Comparison of ENCODE assay signal across 9 cellular contexts in genomic region chr3:50351318-50351687, GRCh38. TPM values are rescaled to one million over a fixed set of nuclear protein-coding genes. Genes with fewer than 3 reads are reported as not detected.
DNase-seq lines count a peak whose midpoint lies in the region; ATAC-seq, FAIRE-seq and TF ChIP-seq lines count a peak whose summit lies in the region.
"Had no signal": no experiment of that assay in that cellular context is flagged by ENCODE, and none has a peak within 500 bp of the region (broad histone marks: within the 10 kb centered on the region; RNA-seq: fewer than 3 reads in every experiment).

No MANE protein-coding gene starts in this region.

- H3K27ac Mint-ChIP-seq in T-helper 1 cell treated with Interleukin-12 subunit alpha and Interleukin-12 subunit beta and Interleukin-4 antibody, amounts not matched to agents 30 μg/mL and 1 μg/mL, for 36 hours = peak overlapping the region; percentile 97
- H3K27ac Mint-ChIP-seq in activated naive CD8-positive, alpha-beta T cell = peak overlapping the region; percentile 97

- no peak for DNase-seq in T-helper 1 cell
- DNase-seq in keratinocyte (ENCODE audit: low read depth, low spot score) = no peak
- DNase-seq in substantia nigra (lab: John Stamatoyannopoulos, UW) = peak in 2 of 49 donors; percentile 47 to 50
- no peak for DNase-seq in lower leg skin (ENCODE audit: low spot score in 2 of 2)
- no peak for DNase-seq in omental fat pad (ENCODE audit: low spot score)
- no peak for DNase-seq in H54 (ENCODE audit: insufficient read length, low spot score)

- H3K9me1 ChIP-seq in keratinocyte (ENCODE audit: control insufficient read depth, extremely low read depth, insufficient read depth, low read length) = no peaks in the 10 kb centered on the region

- WGBS in lower leg skin, 2 donors = 45 to 47% methylated on average over 11 of the region's 11 CpGs

- H3K36me3 ChIP-seq in keratinocyte (ENCODE audit: control insufficient read depth in 2 of 2, extremely low read depth in 1 of 2, insufficient read depth in 2 of 2, low read length in 2 of 2) = peaks cover 25 to 34% of the 10 kb centered on the region in 2 experiments

- H3K27ac ChIP-seq in keratinocyte (ENCODE audit: control insufficient read depth, insufficient read depth, low read length) = peak overlapping the region; percentile 69
- H3K27ac ChIP-seq in substantia nigra (ENCODE audit: low read depth, low read length, poor library complexity, severe bottlenecking) = peak overlapping the region; percentile 100

- H3K4me3 ChIP-seq in keratinocyte (ENCODE audit: control insufficient read depth in 2 of 3, extremely low read depth in 1 of 3, insufficient read depth in 2 of 3, low read depth in 1 of 3, low read length in 3 of 3) (peak overlapping the region; percentile 71 to 91 (median 87)), lower leg skin (ENCODE audit: low read depth, poor library complexity, severe bottlenecking) (no peak overlapping the region)

- no peak for ATAC-seq in omental fat pad (ENCODE audit: low FRiP score)

- dilution Hi-C loops in keratinocyte (cut with MboI; ENCODE audit: extremely low pct_ligation_motif_present, low sequenced_read_pairs) = no loop called here

- no peak overlapping the region for H2AFZ ChIP-seq in keratinocyte (ENCODE audit: control insufficient read depth, low read length)

- FAIRE-seq in keratinocyte (lab: Jason Lieb, UNC) (no peak), H54 (lab: Jason Lieb, UNC) (no peak)
- FAIRE-seq: colon had no signal

- no peaks in the 10 kb centered on the region for H3K9me3 ChIP-seq in keratinocyte (ENCODE audit: control insufficient read depth, low read depth, low read length)

- no peak for TF ChIP-seq POLR2A in lower leg skin (IDR thresholded peaks at IDR 0.05)
- TF ChIP-seq POLR2A in H54 (IDR thresholded peaks at IDR 0.05; ENCODE audit: low read depth, low read length) = no peak

- H3K4me2 ChIP-seq in keratinocyte (ENCODE audit: control insufficient read depth, extremely low read depth, insufficient read depth, low read depth, low read length) = peak overlapping the region; percentile 71

- no peaks in the 10 kb centered on the region for H3K27me3 Mint-ChIP-seq in T-helper 1 cell treated with Interleukin-12 subunit alpha and Interleukin-12 subunit beta and Interleukin-4 antibody, amounts not matched to agents 30 μg/mL and 1 μg/mL, for 36 hours (ENCODE audit: low read depth)
- H3K27me3 Mint-ChIP-seq in activated naive CD8-positive, alpha-beta T cell = no peaks in the 10 kb centered on the region

- H3K27me3 ChIP-seq in keratinocyte (ENCODE audit: control insufficient read depth, extremely low read depth, insufficient read depth, low read length) = no peaks in the 10 kb centered on the region

- no peaks in the 10 kb centered on the region for H3K9me3 Mint-ChIP-seq in T-helper 1 cell treated with Interleukin-12 subunit alpha and Interleukin-12 subunit beta and Interleukin-4 antibody, amounts not matched to agents 30 μg/mL and 1 μg/mL, for 36 hours
- H3K9me3 Mint-ChIP-seq in activated naive CD8-positive, alpha-beta T cell (ENCODE audit: low read depth) = no peaks in the 10 kb centered on the region

- peak overlapping the region; percentile 91 for H3K4me3 Mint-ChIP-seq in T-helper 1 cell treated with Interleukin-12 subunit alpha and Interleukin-12 subunit beta and Interleukin-4 antibody, amounts not matched to agents 30 μg/mL and 1 μg/mL, for 36 hours
- H3K4me3 Mint-ChIP-seq in activated naive CD8-positive, alpha-beta T cell = peak overlapping the region; percentile 98

- intact Hi-C loops in lower leg skin (cut with DNase I; ENCODE audit: low total_unique reads) = no loop called here

- H3K4me1 ChIP-seq in keratinocyte (ENCODE audit: control insufficient read depth, extremely low read depth, insufficient read depth, low read length) = peaks cover 22% of the 10 kb centered on the region

- H3K4me1 Mint-ChIP-seq in T-helper 1 cell treated with Interleukin-12 subunit alpha and Interleukin-12 subunit beta and Interleukin-4 antibody, amounts not matched to agents 30 μg/mL and 1 μg/mL, for 36 hours (ENCODE audit: low read depth) = peaks cover 37% of the 10 kb centered on the region
- H3K4me1 Mint-ChIP-seq in activated naive CD8-positive, alpha-beta T cell (ENCODE audit: low read depth) = peaks cover 60% of the 10 kb centered on the region

- peaks cover 41% of the 10 kb centered on the region for H3K36me3 Mint-ChIP-seq in T-helper 1 cell treated with Interleukin-12 subunit alpha and Interleukin-12 subunit beta and Interleukin-4 antibody, amounts not matched to agents 30 μg/mL and 1 μg/mL, for 36 hours (ENCODE audit: low read depth)
- H3K36me3 Mint-ChIP-seq in activated naive CD8-positive, alpha-beta T cell = no peaks in the 10 kb centered on the region

- peaks cover 30% of the 10 kb centered on the region for H3K79me2 ChIP-seq in keratinocyte (ENCODE audit: control insufficient read depth, insufficient read depth, low read length)

- H3K9ac ChIP-seq in keratinocyte (ENCODE audit: control insufficient read depth, extremely low read depth, insufficient read depth, low read length) = peak overlapping the region; percentile 20

- peaks cover 3% of the 10 kb centered on the region for H4K20me1 ChIP-seq in keratinocyte (ENCODE audit: control insufficient read depth, extremely low read depth, insufficient read depth, low read length)

- TF ChIP-seq CTCF in keratinocyte (optimal IDR thresholded peaks at IDR 0.05 in 1 of 3, IDR thresholded peaks at IDR 0.05 in 1 of 3, conservative IDR thresholded peaks at IDR 0.05 in 1 of 3; ENCODE audit: extremely low read depth in 1 of 3, insufficient read depth in 2 of 3, low read length in 3 of 3) (no peak), lower leg skin (IDR thresholded peaks at IDR 0.05) (no peak), omental fat pad (IDR thresholded peaks at IDR 0.05) (no peak)

RNA-seq across cellular contexts. Expression of gene CYB561D2, which starts 0.6 kb away (rescaled TPM):
- polyA plus RNA-seq in keratinocyte = 12.3 to 19.9 TPM (median 17.6 TPM) in 3 replicates
- 1.2 TPM for polyA plus RNA-seq in keratinocyte (2011; ENCODE audit: low read depth)
- polyA plus RNA-seq in keratinocyte (2011; cell fraction: cytosol; rRNA removed) = 9.7 and 15.3 TPM in 2 replicates
- 28.8 and 29.5 TPM in 2 replicates for polyA plus RNA-seq in keratinocyte (2011; cell fraction: nucleus; rRNA removed)
- polyA plus RNA-seq in keratinocyte (2012; ENCODE audit: low replicate concordance) = 8.5 and 17.4 TPM in 2 replicates
- 13.1 to 28.8 TPM (median 13.5 TPM) in 3 replicates for polyA minus RNA-seq in keratinocyte
- polyA minus RNA-seq in keratinocyte (2011; cell fraction: cytosol; rRNA and poly(A)+ RNA removed) = 12.7 TPM
- polyA minus RNA-seq in keratinocyte (2011; cell fraction: nucleus; rRNA and poly(A)+ RNA removed) = 10.0 and 13.3 TPM in 2 replicates
- total RNA-seq in lower leg skin = 10 to 100 TPM in 2 of 4 donors, 1 to 10 TPM in 2; 6.0 to 19.7 (median 11.6) TPM
- 10 to 100 TPM; 26.4 to 33.7 (median 30.2) TPM for total RNA-seq in omental fat pad

RNA-seq across cellular contexts. Expression of gene NPRL2, which starts 0.7 kb away (rescaled TPM):
- 20.6 to 30.1 TPM (median 23.3 TPM) in 3 replicates for polyA plus RNA-seq in keratinocyte
- polyA plus RNA-seq in keratinocyte (2011; ENCODE audit: low read depth) = 5.1 TPM
- 16.0 and 16.8 TPM in 2 replicates for polyA plus RNA-seq in keratinocyte (2011; cell fraction: cytosol; rRNA removed)
- 29.4 and 32.2 TPM in 2 replicates for polyA plus RNA-seq in keratinocyte (2011; cell fraction: nucleus; rRNA removed)
- polyA plus RNA-seq in keratinocyte (2012; ENCODE audit: low replicate concordance) = 13.9 and 15.4 TPM in 2 replicates
- 23.5 to 27.6 TPM (median 27.2 TPM) in 3 replicates for polyA minus RNA-seq in keratinocyte
- 14.0 TPM for polyA minus RNA-seq in keratinocyte (2011; cell fraction: cytosol; rRNA and poly(A)+ RNA removed)
- polyA minus RNA-seq in keratinocyte (2011; cell fraction: nucleus; rRNA and poly(A)+ RNA removed) = 8.4 and 10.2 TPM in 2 replicates
- total RNA-seq in lower leg skin (10 to 100 TPM; 17.3 to 28.0 (median 23.2) TPM), omental fat pad (10 to 100 TPM in 3 of 4 donors, 1 to 10 TPM in 1; 9.5 to 22.7 (median 13.9) TPM)

RNA-seq across cellular contexts. Expression of gene ZMYND10, which starts 5.8 kb away (rescaled TPM):
- polyA plus RNA-seq in keratinocyte = 0.10 to 0.21 TPM (median 0.15 TPM) in 3 replicates
- not detected for polyA plus RNA-seq in keratinocyte (2011; ENCODE audit: low read depth)
- polyA plus RNA-seq in keratinocyte (2011; cell fraction: cytosol; rRNA removed) = 0.05 and 0.19 TPM in 2 replicates
- polyA plus RNA-seq in keratinocyte (2011; cell fraction: nucleus; rRNA removed) = 0.40 and 0.41 TPM in 2 replicates
- polyA plus RNA-seq in keratinocyte (2012; ENCODE audit: low replicate concordance) = 0.16 and 0.48 TPM in 2 replicates
- not detected in 3 replicates for polyA minus RNA-seq in keratinocyte
- polyA minus RNA-seq in keratinocyte (2011; cell fraction: cytosol; rRNA and poly(A)+ RNA removed) = not detected
- not detected in 2 replicates for polyA minus RNA-seq in keratinocyte (2011; cell fraction: nucleus; rRNA and poly(A)+ RNA removed)
- total RNA-seq in lower leg skin (1 to 10 TPM in 1 of 4 donors, under 1 TPM in 2, not detected in 1; 0.42 to 1.8 (median 0.74) TPM), omental fat pad (1 to 10 TPM in 1 of 4 donors, under 1 TPM in 3; 0.28 to 2.1 (median 0.64) TPM)

RNA-seq across cellular contexts. Expression of gene TMEM115, which starts 8.0 kb away (rescaled TPM):
- 22.4 to 43.8 TPM (median 31.6 TPM) in 3 replicates for polyA plus RNA-seq in keratinocyte
- 5.2 TPM for polyA plus RNA-seq in keratinocyte (2011; ENCODE audit: low read depth)
- polyA plus RNA-seq in keratinocyte (2011; cell fraction: cytosol; rRNA removed) = 14.3 and 28.3 TPM in 2 replicates
- 46.7 and 62.8 TPM in 2 replicates for polyA plus RNA-seq in keratinocyte (2011; cell fraction: nucleus; rRNA removed)
- polyA plus RNA-seq in keratinocyte (2012; ENCODE audit: low replicate concordance) = 31.4 and 35.0 TPM in 2 replicates
- polyA minus RNA-seq in keratinocyte = 25.1 to 46.2 TPM (median 43.2 TPM) in 3 replicates
- 50.3 TPM for polyA minus RNA-seq in keratinocyte (2011; cell fraction: cytosol; rRNA and poly(A)+ RNA removed)
- polyA minus RNA-seq in keratinocyte (2011; cell fraction: nucleus; rRNA and poly(A)+ RNA removed) = 46.2 and 47.4 TPM in 2 replicates
- total RNA-seq in lower leg skin (10 to 100 TPM; 90.5 to 92.7 (median 92.4) TPM), omental fat pad (10 to 100 TPM; 41.5 to 70.6 (median 52.1) TPM)

RNA-seq across cellular contexts. Expression of gene RASSF1, which starts 10.7 kb away (rescaled TPM):
- polyA plus RNA-seq in keratinocyte = 28.5 to 42.5 TPM (median 30.7 TPM) in 3 replicates
- polyA plus RNA-seq in keratinocyte (2011; ENCODE audit: low read depth) = 17.7 TPM
- 22.6 and 33.6 TPM in 2 replicates for polyA plus RNA-seq in keratinocyte (2011; cell fraction: cytosol; rRNA removed)
- polyA plus RNA-seq in keratinocyte (2011; cell fraction: nucleus; rRNA removed) = 38.7 and 45.7 TPM in 2 replicates
- 24.4 and 28.4 TPM in 2 replicates for polyA plus RNA-seq in keratinocyte (2012; ENCODE audit: low replicate concordance)
- 9.5 to 13.8 TPM (median 10.2 TPM) in 3 replicates for polyA minus RNA-seq in keratinocyte
- polyA minus RNA-seq in keratinocyte (2011; cell fraction: cytosol; rRNA and poly(A)+ RNA removed) = 20.3 TPM
- 13.5 and 16.1 TPM in 2 replicates for polyA minus RNA-seq in keratinocyte (2011; cell fraction: nucleus; rRNA and poly(A)+ RNA removed)
- 10 to 100 TPM; 33.5 to 50.0 (median 47.2) TPM for total RNA-seq in lower leg skin
- total RNA-seq in omental fat pad = 10 to 100 TPM; 42.1 to 82.0 (median 53.3) TPM
